Comparison of ENCODE assay signal across 20 cellular contexts in genomic region chr22:21564411-21564810, GRCh38. TPM values are rescaled to one million over a fixed set of nuclear protein-coding genes. Genes with fewer than 3 reads are reported as not detected.
DNase-seq lines count a peak whose midpoint lies in the region; ATAC-seq and TF ChIP-seq lines count a peak whose summit lies in the region.
"Had no signal": no experiment of that assay in that cellular context is flagged by ENCODE, and none has a peak within 500 bp of the region (broad histone marks: within the 10 kb centered on the region; RNA-seq: fewer than 3 reads in every experiment).

No MANE protein-coding gene starts in this region.

- H3K4me3 Mint-ChIP-seq in Caco-2 (ENCODE audit: unreplicated experiment) = no peak overlapping the region
- no peak overlapping the region for H3K4me3 Mint-ChIP-seq in chondrocyte (ENCODE audit: unreplicated experiment)
- H3K4me3 Mint-ChIP-seq in neural crest cell = peak overlapping the region; percentile 52
- H3K4me3 Mint-ChIP-seq: T-cell had no signal

- H3K9me3 Mint-ChIP-seq in Caco-2 (ENCODE audit: unreplicated experiment) = no peaks in the 10 kb centered on the region
- H3K9me3 Mint-ChIP-seq in chondrocyte (ENCODE audit: low read depth) = no peaks in the 10 kb centered on the region
- no peaks in the 10 kb centered on the region for H3K9me3 Mint-ChIP-seq in neural crest cell
- H3K9me3 Mint-ChIP-seq: CD4-positive, alpha-beta memory T cell; T-cell had no signal

- H3K4me1 ChIP-seq in Caco-2 = peaks cover 6% of the 10 kb centered on the region

- no peak for ATAC-seq in GM18870 (IDR thresholded peaks at IDR 0.05; ENCODE audit: unreplicated experiment)
- no peak for ATAC-seq in HG02884 (IDR thresholded peaks at IDR 0.05; ENCODE audit: unreplicated experiment)
- ATAC-seq: Panc1, SK-N-SH treated with all-trans-retinoic acid at 6 μM for 48 hours, T-cell had no signal

- no peaks in the 10 kb centered on the region for H3K9me3 ChIP-seq in Caco-2
- H3K9me3 ChIP-seq: BLaER1 had no signal

- intact Hi-C loops in Caco-2 (cut with micrococcal nuclease; ENCODE audit: unreplicated experiment) = no loop called here

- no peaks in the 10 kb centered on the region for H3K27me3 ChIP-seq in Caco-2 (replicated peaks; ENCODE audit: control insufficient read depth, insufficient read depth, low read length)
- H3K27me3 ChIP-seq: BLaER1 had no signal

- DNase-seq in Caco-2 (no peak), GM10248 (ENCODE audit: extremely low spot score) (peak; percentile 10), chondrocyte (ENCODE audit: low spot score) (peak; percentile 52), neural crest cell (ENCODE audit: low read depth, low spot score) (no peak), SKM-1 treated with dmso at 0.1 percent for 144 hours (lab: John Stamatoyannopoulos, UW; ENCODE audit: unreplicated experiment) (no peak)
- DNase-seq: CD4-positive, alpha-beta memory T cell; DMS79; GM23248; Kasumi-1; NCI-H1694; NCI-H2081 treated with DMSO at 0.1 percent for 48 hours; NCI-H2227 treated with DMSO at 0.1 percent for 48 hours; NCI-H510A treated with DMSO at 0.1 percent for 48 hours; NCI-H748 treated with DMSO at 0.1 percent for 48 hours; T-cell had no signal

- CTCF ChIA-PET in Caco-2 (lab: Charles Lee) = no interaction called here
- CTCF ChIA-PET in GM10248 (lab: Yijun Ruan, JAX) = interaction anchor here (1.1 to 1.4 kb wide), 3 partner anchors 65 to 82 kb away, joined by 3 to 5 read pairs (median 3); partner anchors contain the start of gene SDF2L1

- H3K4me1 Mint-ChIP-seq in Caco-2 (ENCODE audit: low read depth, unreplicated experiment) (peaks cover 4% of the 10 kb centered on the region), chondrocyte (ENCODE audit: low read depth) (peaks cover 10% of the 10 kb centered on the region), neural crest cell (peaks cover 13% of the 10 kb centered on the region)

- no peaks in the 10 kb centered on the region for H3K36me3 Mint-ChIP-seq in Caco-2 (ENCODE audit: insufficient read depth, unreplicated experiment)
- no peaks in the 10 kb centered on the region for H3K36me3 Mint-ChIP-seq in chondrocyte (ENCODE audit: low read depth)
- no peaks in the 10 kb centered on the region for H3K36me3 Mint-ChIP-seq in neural crest cell (ENCODE audit: low read depth)
- H3K36me3 Mint-ChIP-seq: T-cell had no signal

- H3K27ac Mint-ChIP-seq in Caco-2 (ENCODE audit: unreplicated experiment) = peak overlapping the region; percentile 46
- H3K27ac Mint-ChIP-seq in chondrocyte (ENCODE audit: unreplicated experiment) = peak overlapping the region; percentile 43
- H3K27ac Mint-ChIP-seq in neural crest cell (ENCODE audit: unreplicated experiment) = no peak overlapping the region
- H3K27ac Mint-ChIP-seq: T-cell had no signal

- no peak for TF ChIP-seq CTCF in Caco-2 (IDR thresholded peaks at IDR 0.05; ENCODE audit: insufficient read depth in 1 of 2, low read depth in 1 of 2, low read length in 1 of 2, severe bottlenecking in 1 of 2, unreplicated experiment in 1 of 2)
- no peak for TF ChIP-seq CTCF in GM10248 (IDR thresholded peaks at IDR 0.05; ENCODE audit: control extremely low read depth, extremely low read depth, low read depth, missing control alignments)
- TF ChIP-seq CTCF in chondrocyte (IDR thresholded peaks at IDR 0.05) = no peak
- TF ChIP-seq CTCF in neural crest cell (conservative IDR thresholded peaks at IDR 0.05) = no peak

- no peaks in the 10 kb centered on the region for H3K36me3 ChIP-seq in Caco-2 (ENCODE audit: control insufficient read depth, insufficient read depth, low read length)
- H3K36me3 ChIP-seq: BLaER1 had no signal

- no TSS peak for BruUV-seq in Caco-2 (replicated peaks; lab: Mats Ljungman, UMichigan)

- POLR2A ChIA-PET in Caco-2 (lab: Charles Lee) (no interaction called here), GM10248 (lab: Yijun Ruan, JAX) (interaction anchor here (0.5 kb wide), 1 partner anchor 23 kb away, joined by 9 read pairs; no protein-coding TSS in a partner anchor)

- no peak overlapping the region for H3K4me3 ChIP-seq in Caco-2 (ENCODE audit: low read depth, low read length)
- H3K4me3 ChIP-seq: BLaER1, GM23248 had no signal

- H3K27me3 Mint-ChIP-seq in Caco-2 (ENCODE audit: insufficient read depth, unreplicated experiment) = peaks cover 3% of the 10 kb centered on the region
- no peaks in the 10 kb centered on the region for H3K27me3 Mint-ChIP-seq in chondrocyte (ENCODE audit: low read depth)
- H3K27me3 Mint-ChIP-seq in neural crest cell (ENCODE audit: low read depth) = peaks cover 6% of the 10 kb centered on the region
- H3K27me3 Mint-ChIP-seq: CD4-positive, alpha-beta memory T cell; T-cell had no signal

RNA-seq across cellular contexts. Expression of gene UBE2L3, which starts 3.1 kb away (rescaled TPM):
- total RNA-seq in Caco-2 (2022) (63.4 and 66.7 TPM in 2 replicates), chondrocyte (53.2 to 57.5 TPM (median 53.7 TPM) in 3 replicates), neural crest cell (76.9 and 83.5 TPM in 2 replicates)

RNA-seq across cellular contexts. Expression of gene RIMBP3C, which starts 13.2 kb away (rescaled TPM):
- total RNA-seq in Caco-2 (2022) (0.12 and 0.39 TPM in 2 replicates), chondrocyte (0.22 to 0.75 TPM (median 0.38 TPM) in 3 replicates), neural crest cell (1.0 and 1.4 TPM in 2 replicates)

Comparison
In these comparisons a context has a peak if more than half of its experiments do, and no peak if none do; other contexts are left out.
1. DNase-seq: peak in GM10248 (single experiment) and chondrocyte (single experiment); none in Caco-2 (0 of 2), neural crest cell (single experiment) and SKM-1 treated with dmso at 0.1 percent for 144 hours (single experiment).